ENCODE assay signal across 16 cellular contexts in genomic region chr17:56798916-56799315, GRCh38. TPM values are rescaled to one million over a fixed set of nuclear protein-coding genes. Genes with fewer than 3 reads are reported as not detected.
A peak's percentile ranks its signal among the peaks of the same experiment; 100 is the strongest.
DNase-seq lines count a peak whose midpoint lies in the region; TF ChIP-seq lines count a peak whose summit lies in the region.
"Had no signal": no experiment of that assay in that cellular context is flagged by ENCODE, and none has a peak within 500 bp of the region (broad histone marks: within the 10 kb centered on the region; RNA-seq: fewer than 3 reads in every experiment).

No MANE protein-coding gene starts in this region.

- H2AFZ ChIP-seq in neural progenitor cell (replicated peaks) (peak overlapping the region; percentile 17), OCI-LY7 (ENCODE audit: low read length) (no peak overlapping the region)

- no peaks in the 10 kb centered on the region for H3K9me3 Mint-ChIP-seq in neural progenitor cell
- H3K9me3 Mint-ChIP-seq: memory B cell had no signal

- no peaks in the 10 kb centered on the region for H3K27me3 ChIP-seq in neural progenitor cell
- H3K27me3 ChIP-seq: pancreas, upper lobe of right lung had no signal

- intact Hi-C loops in OCI-LY7 (cut with micrococcal nuclease; ENCODE audit: unreplicated experiment): no loop called here

- H4K20me1 ChIP-seq in neural progenitor cell (ENCODE audit: low read depth) (no peaks in the 10 kb centered on the region), OCI-LY7 (ENCODE audit: insufficient read depth, low read length) (no peaks in the 10 kb centered on the region)

- POLR2A ChIA-PET in OCI-LY7 (lab: Charles Lee): no interaction called here

- H3K27ac Mint-ChIP-seq in neural progenitor cell: no peak overlapping the region
- H3K27ac Mint-ChIP-seq: memory B cell had no signal

- no peak for TF ChIP-seq CTCF in choroid plexus epithelial cell (conservative IDR thresholded peaks at IDR 0.05; ENCODE audit: low read depth, low read length)
- no peak for TF ChIP-seq CTCF in neural progenitor cell (IDR thresholded peaks at IDR 0.05)
- no peak for TF ChIP-seq CTCF in OCI-LY7 (conservative IDR thresholded peaks at IDR 0.05; ENCODE audit: low read length)

- DNase-seq in NCI-H2107 (lab: John Stamatoyannopoulos, UW) (peak; percentile 22), NCI-H2107 treated with DMSO at 0.1 percent for 48 hours (lab: John Stamatoyannopoulos, UW; ENCODE audit: unreplicated experiment) (no peak), NCI-H69 (lab: John Stamatoyannopoulos, UW) (peak; percentile 61), choroid plexus epithelial cell (ENCODE audit: low read depth) (peak; percentile 39), neural progenitor cell (ENCODE audit: low spot score) (peak; percentile 63), OCI-LY7 (ENCODE audit: low spot score) (no peak), NCI-H1694 (lab: John Stamatoyannopoulos, UW) (no peak), NCI-H2081 (lab: John Stamatoyannopoulos, UW) (no peak)
- DNase-seq: activated naive CD4-positive, alpha-beta T cell treated with Interleukin-2 at 50 U/mL for 16 hours; GOT3; NCI-H1417 treated with DMSO at 0.1 percent for 48 hours; pancreas; T1000; upper lobe of right lung had no signal

- H3K36me3 ChIP-seq in neural progenitor cell (no peaks in the 10 kb centered on the region), OCI-LY7 (ENCODE audit: insufficient read depth, low read length) (no peaks in the 10 kb centered on the region)
- H3K36me3 ChIP-seq: pancreas, upper lobe of right lung had no signal

- H3K4me3 ChIP-seq in choroid plexus epithelial cell (ENCODE audit: low read depth, low read length) (no peak overlapping the region), neural progenitor cell (no peak overlapping the region), OCI-LY7 (ENCODE audit: low read depth, low read length, poor library complexity, severe bottlenecking) (no peak overlapping the region)
- H3K4me3 ChIP-seq: pancreas, upper lobe of right lung had no signal

- H3K4me2 ChIP-seq in neural progenitor cell (peak overlapping the region; percentile 63), OCI-LY7 (ENCODE audit: low read length) (no peak overlapping the region)

- H3K27ac ChIP-seq in neural progenitor cell (no peak overlapping the region), OCI-LY7 (ENCODE audit: low read depth, low read length, poor library complexity, severe bottlenecking) (no peak overlapping the region)
- H3K27ac ChIP-seq: 22Rv1, pancreas, upper lobe of right lung had no signal

- peaks cover 5% of the 10 kb centered on the region for H3K27me3 Mint-ChIP-seq in neural progenitor cell (ENCODE audit: insufficient read depth, low read depth)
- H3K27me3 Mint-ChIP-seq: memory B cell had no signal

- no peaks in the 10 kb centered on the region for H3K36me3 Mint-ChIP-seq in neural progenitor cell

- H3K9me3 ChIP-seq in neural progenitor cell (ENCODE audit: low read depth) (no peaks in the 10 kb centered on the region), OCI-LY7 (ENCODE audit: low read length) (no peaks in the 10 kb centered on the region)
- H3K9me3 ChIP-seq: pancreas, upper lobe of right lung had no signal

- peaks cover 14% of the 10 kb centered on the region for H3K4me1 Mint-ChIP-seq in neural progenitor cell
- H3K4me1 Mint-ChIP-seq: memory B cell had no signal

- no TSS peak for BruUV-seq in OCI-LY7 (replicated peaks; lab: Mats Ljungman, UMichigan)

- no peaks in the 10 kb centered on the region for H3K79me2 ChIP-seq in neural progenitor cell (ENCODE audit: low read depth)
- H3K79me2 ChIP-seq in OCI-LY7 (ENCODE audit: insufficient read depth, low read depth, low read length): no peaks in the 10 kb centered on the region

- H3K4me1 ChIP-seq in neural progenitor cell (peaks cover 9% of the 10 kb centered on the region), OCI-LY7 (ENCODE audit: insufficient read depth, low read length, poor library complexity, severe bottlenecking) (no peaks in the 10 kb centered on the region)
- H3K4me1 ChIP-seq: pancreas had no signal

- 0 out of 2 replicates have a peak, but pooled peaks cover 3% of the 10 kb centered on the region for H3K9me2 ChIP-seq in OCI-LY7 (ENCODE audit: insufficient read depth, low read length)

- H3K4me3 Mint-ChIP-seq in neural progenitor cell: no peak overlapping the region
- H3K4me3 Mint-ChIP-seq: memory B cell had no signal

- CTCF ChIA-PET in OCI-LY7 (lab: Charles Lee; ENCODE audit: unreplicated experiment): no interaction called here

- H3K9ac ChIP-seq in neural progenitor cell: no peak overlapping the region

- peaks cover 3% of the 10 kb centered on the region for H3F3A ChIP-seq in neural progenitor cell (ENCODE audit: low read depth)

RNA-seq across cellular contexts. Expression of gene C17orf67, which starts 34.8 kb away (rescaled TPM):
- 0.59 and 1.4 TPM in 2 replicates for total RNA-seq in neural progenitor cell (ENCODE audit: low replicate concordance)
- total RNA-seq in OCI-LY7 (2014; rRNA removed; shearing (Covaris generic)): 5.2 and 5.8 TPM in 2 replicates
- total RNA-seq in OCI-LY7 (2022): 5.4 and 6.0 TPM in 2 replicates

RNA-seq across cellular contexts. Expression of gene DGKE, which starts 35.0 kb away (rescaled TPM):
- total RNA-seq in neural progenitor cell (ENCODE audit: low replicate concordance) (4.5 and 7.5 TPM in 2 replicates), OCI-LY7 (2022) (21.4 and 26.3 TPM in 2 replicates)
- 6.2 and 8.6 TPM in 2 replicates for total RNA-seq in OCI-LY7 (2014; rRNA removed; shearing (Covaris generic))

Comparison
In these comparisons a context has a peak if more than half of its experiments do, and no peak if none do; other contexts are left out.
1. DNase-seq: peak in NCI-H2107 (single experiment), NCI-H69 (single experiment), choroid plexus epithelial cell (single experiment) and neural progenitor cell (single experiment); none in NCI-H2107 treated with DMSO at 0.1 percent for 48 hours (single experiment), OCI-LY7 (single experiment), NCI-H1694 (single experiment) and NCI-H2081 (0 of 2).